ENCODE assay signal across 17 cellular contexts in the genomic region with DNA sequence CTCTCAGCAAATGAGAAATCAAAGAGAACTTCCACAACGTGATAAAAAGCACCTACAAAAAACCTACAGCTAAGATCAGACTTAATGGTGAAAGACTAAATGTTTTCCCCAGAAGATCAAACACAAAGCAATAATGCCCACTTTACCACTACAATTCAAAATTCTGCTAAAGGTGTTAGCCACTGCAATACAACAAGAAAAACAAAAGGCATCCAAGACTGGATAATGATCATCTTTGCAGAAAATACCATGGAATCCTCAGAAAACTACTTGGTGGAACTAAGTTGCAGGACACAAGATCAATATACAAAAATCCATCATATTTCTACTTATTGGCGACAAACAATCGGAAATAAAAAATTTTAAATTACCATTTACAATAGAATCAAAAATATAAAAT. TPM values are rescaled to one million over a fixed set of nuclear protein-coding genes. Genes with fewer than 3 reads are reported as not detected.
A peak's percentile ranks its signal among the peaks of the same experiment; 100 is the strongest.
DNase-seq lines count a peak whose midpoint lies in the region; ATAC-seq and TF ChIP-seq lines count a peak whose summit lies in the region.
"Had no signal": no experiment of that assay in that cellular context is flagged by ENCODE, and none has a peak within 500 bp of the region (broad histone marks: within the 10 kb centered on the region; RNA-seq: fewer than 3 reads in every experiment).

No MANE protein-coding gene starts in this region.

- H3K9ac ChIP-seq in Loucy (ENCODE audit: low read depth, low read length, poor library complexity, severe bottlenecking) (no peak overlapping the region), neural cell (ENCODE audit: low read length) (no peak overlapping the region)
- H3K9ac ChIP-seq: KMS-11 had no signal

- H3F3A ChIP-seq in Loucy (ENCODE audit: low read depth) (no peaks in the 10 kb centered on the region), neural cell (ENCODE audit: insufficient read depth, low read length, poor library complexity, severe bottlenecking) (no peaks in the 10 kb centered on the region)

- H3K4me2 ChIP-seq in Loucy (ENCODE audit: low read depth, low read length, poor library complexity, severe bottlenecking): no peak overlapping the region
- H3K4me2 ChIP-seq in neural cell (ENCODE audit: low read length): no peak overlapping the region
- H3K4me2 ChIP-seq: GM23338, KMS-11 had no signal

- H3K4me1 Mint-ChIP-seq in activated naive CD4-positive, alpha-beta T cell treated with anti-CD3 and anti-CD28 coated beads, Interleukin-2, amount 50 U/mL, for 24 hours: peaks cover 75% of the 10 kb centered on the region
- H3K4me1 Mint-ChIP-seq in activated naive CD4-positive, alpha-beta T cell treated with anti-CD3 and anti-CD28 coated beads, Interleukin-2, amount 10 ng/mL, durations not matched to agents 7 days and 5 days: peaks cover 55% of the 10 kb centered on the region
- H3K4me1 Mint-ChIP-seq in chondrocyte (ENCODE audit: low read depth): peaks cover 40% of the 10 kb centered on the region
- H3K4me1 Mint-ChIP-seq in activated CD8-positive, alpha-beta memory T cell treated with anti-CD3 and anti-CD28 coated beads, Interleukin-2, amount 10 ng/mL, durations not matched to agents 7 days and 5 days: peaks cover 47% of the 10 kb centered on the region

- peaks cover 57% of the 10 kb centered on the region for H3K36me3 Mint-ChIP-seq in activated naive CD4-positive, alpha-beta T cell treated with anti-CD3 and anti-CD28 coated beads, Interleukin-2, amount 50 U/mL, for 24 hours
- H3K36me3 Mint-ChIP-seq in activated naive CD4-positive, alpha-beta T cell treated with anti-CD3 and anti-CD28 coated beads, Interleukin-2, amount 10 ng/mL, durations not matched to agents 7 days and 5 days: peaks cover 85% of the 10 kb centered on the region
- H3K36me3 Mint-ChIP-seq in chondrocyte (ENCODE audit: low read depth): peaks cover 26% of the 10 kb centered on the region
- peaks cover 81% of the 10 kb centered on the region for H3K36me3 Mint-ChIP-seq in activated CD8-positive, alpha-beta memory T cell treated with anti-CD3 and anti-CD28 coated beads, Interleukin-2, amount 10 ng/mL, durations not matched to agents 7 days and 5 days

- H4K20me1 ChIP-seq in Loucy (ENCODE audit: insufficient read depth, low read length, poor library complexity, severe bottlenecking): peaks cover 42% of the 10 kb centered on the region
- H4K20me1 ChIP-seq in neural cell (ENCODE audit: insufficient read depth): no peaks in the 10 kb centered on the region

- H2AFZ ChIP-seq in Loucy (ENCODE audit: low read length) (no peak overlapping the region), neural cell (ENCODE audit: low read depth, low read length) (no peak overlapping the region)
- H2AFZ ChIP-seq: GM23338 had no signal

- H3K79me2 ChIP-seq in Loucy (ENCODE audit: insufficient read depth, low read length): peaks cover 100% of the 10 kb centered on the region
- peaks cover 86% of the 10 kb centered on the region for H3K79me2 ChIP-seq in neural cell (replicated peaks; ENCODE audit: insufficient read depth, low read length)

- H3K9me3 Mint-ChIP-seq in activated naive CD4-positive, alpha-beta T cell treated with anti-CD3 and anti-CD28 coated beads, Interleukin-2, amount 50 U/mL, for 24 hours: peaks cover 14% of the 10 kb centered on the region
- peaks cover 41% of the 10 kb centered on the region for H3K9me3 Mint-ChIP-seq in activated naive CD4-positive, alpha-beta T cell treated with anti-CD3 and anti-CD28 coated beads, Interleukin-2, amount 10 ng/mL, durations not matched to agents 7 days and 5 days
- peaks cover 24% of the 10 kb centered on the region for H3K9me3 Mint-ChIP-seq in chondrocyte (ENCODE audit: low read depth)
- peaks cover 29% of the 10 kb centered on the region for H3K9me3 Mint-ChIP-seq in activated CD8-positive, alpha-beta memory T cell treated with anti-CD3 and anti-CD28 coated beads, Interleukin-2, amount 10 ng/mL, durations not matched to agents 7 days and 5 days (ENCODE audit: low read depth)

- 89 to 97% methylated on average over 3 of the region's 3 CpGs for WGBS in gastroesophageal sphincter (ENCODE audit: low coverage in 1 of 2), 2 donors

- H3K27me3 ChIP-seq in Loucy (ENCODE audit: insufficient read depth, low read length, poor library complexity, severe bottlenecking): no peaks in the 10 kb centered on the region
- no peaks in the 10 kb centered on the region for H3K27me3 ChIP-seq in neural cell (ENCODE audit: insufficient read depth, low read depth, low read length)
- no peaks in the 10 kb centered on the region for H3K27me3 ChIP-seq in gastroesophageal sphincter

- H3K27ac Mint-ChIP-seq in activated naive CD4-positive, alpha-beta T cell treated with anti-CD3 and anti-CD28 coated beads, Interleukin-2, amount 50 U/mL, for 24 hours: no peak overlapping the region
- H3K27ac Mint-ChIP-seq in activated naive CD4-positive, alpha-beta T cell treated with anti-CD3 and anti-CD28 coated beads, Interleukin-2, amount 10 ng/mL, durations not matched to agents 7 days and 5 days: no peak overlapping the region
- H3K27ac Mint-ChIP-seq in chondrocyte (ENCODE audit: unreplicated experiment): peak overlapping the region; percentile 3
- H3K27ac Mint-ChIP-seq in activated CD8-positive, alpha-beta memory T cell treated with anti-CD3 and anti-CD28 coated beads, Interleukin-2, amount 10 ng/mL, durations not matched to agents 7 days and 5 days: no peak overlapping the region
- H3K27ac Mint-ChIP-seq: GM23338 had no signal

- TF ChIP-seq CTCF in Loucy (conservative IDR thresholded peaks at IDR 0.05; ENCODE audit: low read length) (no peak), chondrocyte (IDR thresholded peaks at IDR 0.05) (no peak), neural cell (IDR thresholded peaks at IDR 0.05; ENCODE audit: poor library complexity, severe bottlenecking) (no peak), gastroesophageal sphincter (IDR thresholded peaks at IDR 0.05) (no peak)

- H3K27me3 Mint-ChIP-seq in activated naive CD4-positive, alpha-beta T cell treated with anti-CD3 and anti-CD28 coated beads, Interleukin-2, amount 50 U/mL, for 24 hours: no peaks in the 10 kb centered on the region
- H3K27me3 Mint-ChIP-seq in activated naive CD4-positive, alpha-beta T cell treated with anti-CD3 and anti-CD28 coated beads, Interleukin-2, amount 10 ng/mL, durations not matched to agents 7 days and 5 days: no peaks in the 10 kb centered on the region
- no peaks in the 10 kb centered on the region for H3K27me3 Mint-ChIP-seq in chondrocyte (ENCODE audit: low read depth)
- no peaks in the 10 kb centered on the region for H3K27me3 Mint-ChIP-seq in activated CD8-positive, alpha-beta memory T cell treated with anti-CD3 and anti-CD28 coated beads, Interleukin-2, amount 10 ng/mL, durations not matched to agents 7 days and 5 days

- TF ChIP-seq RAD21 in neural cell (conservative IDR thresholded peaks at IDR 0.05): no peak

- no peak overlapping the region for H3K27ac ChIP-seq in neural cell (ENCODE audit: low read length)
- H3K27ac ChIP-seq in gastroesophageal sphincter: no peak overlapping the region
- H3K27ac ChIP-seq: KMS-11 had no signal

- no peak for ATAC-seq in activated CD8-positive, alpha-beta memory T cell treated with anti-CD3 and anti-CD28 coated beads, Interleukin-2, amount 10 ng/mL, durations not matched to agents 7 days and 5 days
- ATAC-seq in gastroesophageal sphincter: no peak
- ATAC-seq in HG02798 (IDR thresholded peaks at IDR 0.05; ENCODE audit: poor library complexity, unreplicated experiment): no peak
- ATAC-seq: GM23338, Panc1, Right ventricle myocardium inferior had no signal

- CTCF ChIA-PET in activated naive CD4-positive, alpha-beta T cell treated with anti-CD3 and anti-CD28 coated beads, Interleukin-2, amount 10 ng/mL, durations not matched to agents 7 days and 5 days (lab: Charles Lee): no interaction called here
- CTCF ChIA-PET in activated CD8-positive, alpha-beta memory T cell treated with anti-CD3 and anti-CD28 coated beads, Interleukin-2, amount 10 ng/mL, durations not matched to agents 7 days and 5 days (lab: Charles Lee): interaction anchor here (1.9 kb wide), 1 partner anchor 135 kb away, joined by 4 read pairs; no protein-coding TSS in a partner anchor

- no peak for DNase-seq in activated naive CD4-positive, alpha-beta T cell treated with anti-CD3 and anti-CD28 coated beads, Interleukin-2, amount 10 ng/mL, durations not matched to agents 7 days and 5 days
- no peak for DNase-seq in chondrocyte (ENCODE audit: low spot score)
- no peak for DNase-seq in activated CD8-positive, alpha-beta memory T cell treated with anti-CD3 and anti-CD28 coated beads, Interleukin-2, amount 10 ng/mL, durations not matched to agents 7 days and 5 days
- DNase-seq: AML-193, MM.1S, NCI-H1105, NCI-H1694 treated with DMSO at 0.1 percent for 48 hours, NCI-H69 had no signal

- H3K9me3 ChIP-seq in Loucy (ENCODE audit: insufficient read depth, low read depth, low read length) (peaks cover 22% of the 10 kb centered on the region; the same call in 1 of the 2 replicates), neural cell (ENCODE audit: low read length) (no peaks in the 10 kb centered on the region), gastroesophageal sphincter (peaks cover 0 to 7% (median 0%) of the 10 kb centered on the region in 3 donors)

- H3K4me1 ChIP-seq in Loucy (ENCODE audit: insufficient read depth, low read length, poor library complexity, severe bottlenecking) (peaks cover 39% of the 10 kb centered on the region), gastroesophageal sphincter (peaks cover 18 to 58% (median 19%) of the 10 kb centered on the region in 3 donors)

- TF ChIP-seq POLR2A in gastroesophageal sphincter (IDR thresholded peaks at IDR 0.05): no peak

- peak overlapping the region; percentile 67 for H3K4me3 Mint-ChIP-seq in activated naive CD4-positive, alpha-beta T cell treated with anti-CD3 and anti-CD28 coated beads, Interleukin-2, amount 50 U/mL, for 24 hours
- no peak overlapping the region for H3K4me3 Mint-ChIP-seq in activated naive CD4-positive, alpha-beta T cell treated with anti-CD3 and anti-CD28 coated beads, Interleukin-2, amount 10 ng/mL, durations not matched to agents 7 days and 5 days
- H3K4me3 Mint-ChIP-seq in chondrocyte (ENCODE audit: unreplicated experiment): no peak overlapping the region
- H3K4me3 Mint-ChIP-seq in activated CD8-positive, alpha-beta memory T cell treated with anti-CD3 and anti-CD28 coated beads, Interleukin-2, amount 10 ng/mL, durations not matched to agents 7 days and 5 days: no peak overlapping the region
- H3K4me3 Mint-ChIP-seq: GM23338 had no signal

- TF ChIP-seq EP300 in neural cell (conservative IDR thresholded peaks at IDR 0.05; ENCODE audit: poor library complexity, severe bottlenecking): no peak
- TF ChIP-seq EP300 in gastroesophageal sphincter (IDR thresholded peaks at IDR 0.05): no peak

- H3K9me2 ChIP-seq in Loucy (replicated peaks; ENCODE audit: low read depth, low read length): no peaks in the 10 kb centered on the region
- H3K9me2 ChIP-seq in neural cell (ENCODE audit: insufficient read depth, low read length): no peaks in the 10 kb centered on the region

- H3K36me3 ChIP-seq in Loucy (ENCODE audit: insufficient read depth, low read length) (peaks cover 5% of the 10 kb centered on the region; the same call in 1 of the 2 replicates), neural cell (ENCODE audit: insufficient read depth, low read length) (peaks cover 15% of the 10 kb centered on the region), gastroesophageal sphincter (peaks cover 0 to 42% of the 10 kb centered on the region in 2 donors)

- H3K4me3 ChIP-seq in Loucy (ENCODE audit: low read length, poor library complexity, severe bottlenecking) (peak overlapping the region; percentile 4), neural cell (ENCODE audit: low read length) (peak overlapping the region; percentile 91), gastroesophageal sphincter (no peak overlapping the region)
- H3K4me3 ChIP-seq: GM23338 had no signal

RNA-seq across cellular contexts. Expression of a gene that starts 6.5 kb away (rescaled TPM):
- 136 to 151 TPM (median 149 TPM) in 3 replicates for total RNA-seq in chondrocyte
- 158 and 177 TPM in 2 replicates for polyA plus RNA-seq in neural cell
- 168 and 198 TPM in 2 replicates for polyA minus RNA-seq in neural cell
- 100 to 1,000 TPM; 211 to 244 TPM for total RNA-seq in activated CD8-positive, alpha-beta memory T cell treated with anti-CD3 and anti-CD28 coated beads, Interleukin-2, amount 10 ng/mL, durations not matched to agents 7 days and 5 days
- total RNA-seq in gastroesophageal sphincter: 100 to 1,000 TPM; 182 to 252 (median 201) TPM

RNA-seq across cellular contexts. Expression of a gene that starts 6.6 kb away (rescaled TPM):
- total RNA-seq in chondrocyte (33.0 to 35.0 TPM (median 33.6 TPM) in 3 replicates), gastroesophageal sphincter (1 to 10 TPM; 3.4 to 9.3 (median 7.4) TPM)
- polyA plus RNA-seq in neural cell: 37.9 and 45.6 TPM in 2 replicates
- polyA minus RNA-seq in neural cell: 9.6 and 10.5 TPM in 2 replicates
- 10 to 100 TPM; 42.8 to 55.4 TPM for total RNA-seq in activated CD8-positive, alpha-beta memory T cell treated with anti-CD3 and anti-CD28 coated beads, Interleukin-2, amount 10 ng/mL, durations not matched to agents 7 days and 5 days

RNA-seq across cellular contexts. Expression of a gene that starts 36.0 kb away (rescaled TPM):
- total RNA-seq in chondrocyte (1.5 to 3.3 TPM (median 1.5 TPM) in 3 replicates), gastroesophageal sphincter (100 to 1,000 TPM in 3 of 4 donors, 10 to 100 TPM in 1; 61.2 to 247 (median 175) TPM)
- polyA plus RNA-seq in neural cell: 2.2 and 5.6 TPM in 2 replicates
- 0.35 and 2.2 TPM in 2 replicates for polyA minus RNA-seq in neural cell
- total RNA-seq in activated CD8-positive, alpha-beta memory T cell treated with anti-CD3 and anti-CD28 coated beads, Interleukin-2, amount 10 ng/mL, durations not matched to agents 7 days and 5 days: 100 to 1,000 TPM in 1 of 2 experiments, 10 to 100 TPM in 1; 81.5 to 325 TPM

RNA-seq across cellular contexts. Expression of a gene that starts 48.4 kb away (rescaled TPM):
- total RNA-seq in chondrocyte: 0.99 to 2.1 TPM (median 1.9 TPM) in 3 replicates
- polyA plus RNA-seq in neural cell: 2.5 and 2.8 TPM in 2 replicates
- polyA minus RNA-seq in neural cell: 8.7 and 9.3 TPM in 2 replicates
- total RNA-seq in activated CD8-positive, alpha-beta memory T cell treated with anti-CD3 and anti-CD28 coated beads, Interleukin-2, amount 10 ng/mL, durations not matched to agents 7 days and 5 days: 1 to 10 TPM; 3.4 to 4.2 TPM
- under 1 TPM; 0.16 to 0.84 (median 0.65) TPM for total RNA-seq in gastroesophageal sphincter

RNA-seq across cellular contexts. Expression of a gene that starts 54.9 kb away (rescaled TPM):
- total RNA-seq in chondrocyte: 36.0 to 71.8 TPM (median 66.8 TPM) in 3 replicates
- 15.3 and 23.7 TPM in 2 replicates for polyA plus RNA-seq in neural cell
- polyA minus RNA-seq in neural cell: 2.2 TPM in 2 replicates
- 100 to 1,000 TPM in 1 of 2 experiments, 10 to 100 TPM in 1; 95.5 to 112 TPM for total RNA-seq in activated CD8-positive, alpha-beta memory T cell treated with anti-CD3 and anti-CD28 coated beads, Interleukin-2, amount 10 ng/mL, durations not matched to agents 7 days and 5 days
- 10 to 100 TPM; 25.7 to 67.2 (median 52.2) TPM for total RNA-seq in gastroesophageal sphincter

Comparison
In these comparisons a context has a peak if more than half of its experiments do, and no peak if none do; other contexts are left out.
1. H3K4me3 ChIP-seq: peak in Loucy (single experiment) and neural cell (single experiment); none in gastroesophageal sphincter (0 of 2).
2. RNA of a gene that starts 36.0 kb away (total RNA-seq): 81.5 to 325 TPM in activated CD8-positive, alpha-beta memory T cell treated with anti-CD3 and anti-CD28 coated beads, Interleukin-2, amount 10 ng/mL, durations not matched to agents 7 days and 5 days and 61.2 to 247 TPM in gastroesophageal sphincter; 1.5 to 3.3 TPM in chondrocyte; every median in the first group is over 10 times any median in the second.